In the genomic region with DNA sequence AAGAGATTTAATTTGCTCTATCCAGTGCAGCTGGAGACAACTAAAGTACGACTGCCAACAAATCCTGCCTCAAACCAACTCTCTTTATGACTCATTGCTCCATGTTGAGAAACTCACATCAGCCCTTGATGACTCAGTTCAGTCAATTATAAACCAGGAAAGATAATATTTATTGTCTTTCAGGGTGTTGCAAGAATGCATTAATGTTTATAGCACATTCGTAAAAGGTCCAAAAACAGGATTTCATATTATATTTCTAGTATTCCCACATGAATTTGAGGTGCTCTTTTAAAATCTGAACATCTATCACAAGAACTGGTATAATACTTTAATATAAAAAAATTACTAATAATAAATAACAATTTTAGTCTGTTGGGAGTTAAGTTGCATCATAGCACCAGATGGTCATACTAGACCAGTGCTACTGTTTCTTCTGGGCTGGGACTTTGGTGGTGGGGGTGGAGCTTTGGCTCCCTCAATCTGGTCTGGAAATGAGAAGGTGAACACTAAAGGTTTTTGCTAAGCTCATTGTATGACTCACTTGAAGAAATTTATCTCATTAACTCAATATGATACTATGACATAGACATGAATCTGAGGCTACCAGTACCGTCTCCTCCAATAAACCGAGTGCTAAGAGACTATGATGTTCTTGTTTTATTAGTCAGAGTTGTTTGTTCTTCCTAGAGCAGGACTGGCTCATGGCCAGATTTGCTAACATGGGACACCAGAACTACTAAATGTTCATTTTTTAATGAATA, we compare ENCODE assay signal across 1 cellular context.
TF ChIP-seq lines count a peak whose summit lies in the region.

No MANE protein-coding gene starts in this region.

TF ChIP-seq in HepG2, 621 proteins besides CTCF, POLR2A, EP300 and RAD21 (continued from another document):
- no peak for TF ChIP-seq CCAR2 (optimal IDR thresholded peaks at IDR 0.05; ENCODE audit: low read depth, low read length)
- TF ChIP-seq HNRNPH1 (optimal IDR thresholded peaks at IDR 0.05; ENCODE audit: low read depth, low read length) = no peak
- TF ChIP-seq SIN3B (IDR thresholded peaks at IDR 0.05; ENCODE audit: low read length) = no peak
- TF ChIP-seq, protein P1, sequence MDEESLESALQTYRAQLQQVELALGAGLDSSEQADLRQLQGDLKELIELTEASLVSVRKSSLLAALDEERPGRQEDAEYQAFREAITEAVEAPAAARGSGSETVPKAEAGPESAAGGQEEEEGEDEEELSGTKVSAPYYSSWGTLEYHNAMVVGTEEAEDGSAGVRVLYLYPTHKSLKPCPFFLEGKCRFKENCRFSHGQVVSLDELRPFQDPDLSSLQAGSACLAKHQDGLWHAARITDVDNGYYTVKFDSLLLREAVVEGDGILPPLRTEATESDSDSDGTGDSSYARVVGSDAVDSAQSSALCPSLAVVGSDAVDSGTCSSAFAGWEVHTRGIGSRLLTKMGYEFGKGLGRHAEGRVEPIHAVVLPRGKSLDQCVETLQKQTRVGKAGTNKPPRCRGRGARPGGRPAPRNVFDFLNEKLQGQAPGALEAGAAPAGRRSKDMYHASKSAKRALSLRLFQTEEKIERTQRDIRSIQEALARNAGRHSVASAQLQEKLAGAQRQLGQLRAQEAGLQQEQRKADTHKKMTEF (CRISPR knock-in tag; IDR thresholded peaks at IDR 0.05) = peak; percentile 61; the same call in 1 of the 2 replicates
- no peak for TF ChIP-seq NCOA5 (CRISPR knock-in tag; IDR thresholded peaks at IDR 0.05)
- TF ChIP-seq ZBTB1 (CRISPR knock-in tag; IDR thresholded peaks at IDR 0.05; ENCODE audit: borderline replicate concordance) = no peak
- TF ChIP-seq, protein P2, sequence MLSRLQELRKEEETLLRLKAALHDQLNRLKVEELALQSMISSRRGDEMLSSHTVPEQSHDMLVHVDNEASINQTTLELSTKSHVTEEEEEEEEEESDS (CRISPR knock-in tag; IDR thresholded peaks at IDR 0.05; ENCODE audit: borderline replicate concordance) = no peak
- TF ChIP-seq ZNF17 (CRISPR knock-in tag; IDR thresholded peaks at IDR 0.05) = no peak
- TF ChIP-seq ZNF205 (CRISPR knock-in tag; IDR thresholded peaks at IDR 0.05) = no peak; the same call in 1 of the 2 replicates
- peak; percentile 50; the same call in 1 of the 2 replicates for TF ChIP-seq KLF6 (CRISPR knock-in tag; IDR thresholded peaks at IDR 0.05)
- no peak for TF ChIP-seq KDM3A (CRISPR knock-in tag; IDR thresholded peaks at IDR 0.05; ENCODE audit: low read depth)
- TF ChIP-seq ZNF510 (CRISPR knock-in tag; IDR thresholded peaks at IDR 0.05; ENCODE audit: low read depth) = no peak
- peak; percentile 72; the same call in 1 of the 2 replicates for TF ChIP-seq NCOR1 (IDR thresholded peaks at IDR 0.05; ENCODE audit: borderline replicate concordance, low read length)
TF ChIP-seq in HepG2: peak in this region for 74.
